ENCODE assay signal across 9 cellular contexts in genomic region chrX:48737940-48738339, GRCh38. TPM values are rescaled to one million over a fixed set of nuclear protein-coding genes. Genes with fewer than 3 reads are reported as not detected.
DNase-seq lines count a peak whose midpoint lies in the region; ATAC-seq, FAIRE-seq and TF ChIP-seq lines count a peak whose summit lies in the region.
"Had no signal": no experiment of that assay in that cellular context is flagged by ENCODE, and none has a peak within 500 bp of the region (broad histone marks: within the 10 kb centered on the region; RNA-seq: fewer than 3 reads in every experiment).

No MANE protein-coding gene starts in this region.

- peaks cover 3% of the 10 kb centered on the region for H3K36me3 Mint-ChIP-seq in activated T-helper 2 cell treated with anti-CD3 and anti-CD28 coated beads, Interferon-gamma antibody, Interleukin-2, Interleukin-4, amounts not matched to agents 10 μg/mL and 5 μg/mL and 100 μg/mL, durations not matched to agents 14 hours and 24 hours and 36 hours (ENCODE audit: low read depth)
- no peaks in the 10 kb centered on the region for H3K36me3 Mint-ChIP-seq in immature natural killer cell

- H3K4me3 ChIP-seq in SK-N-SH (ENCODE audit: low read depth in 2 of 2, low read length in 1 of 2): peak overlapping the region; percentile 52 to 64

- CTCF ChIA-PET in SK-N-SH (lab: Yijun Ruan, JAX): no interaction called here

- H3K36me3 ChIP-seq in SK-N-SH (replicated peaks in 1 of 2; ENCODE audit: control insufficient read depth in 1 of 2, insufficient read depth in 2 of 2, low read length in 1 of 2): no peaks in the 10 kb centered on the region

- H3K9ac ChIP-seq in SK-N-SH: peak overlapping the region; percentile 84

- TF ChIP-seq RAD21 in SK-N-SH (IDR thresholded peaks at IDR 0.05; ENCODE audit: low read length): no peak

- no peaks in the 10 kb centered on the region for H3K9me2 ChIP-seq in SK-N-SH

- peaks cover 9% of the 10 kb centered on the region; the same call in 1 of the 2 replicates for H3K27me3 ChIP-seq in SK-N-SH (ENCODE audit: insufficient read depth)

- TF ChIP-seq EP300 in SK-N-SH (IDR thresholded peaks at IDR 0.05; ENCODE audit: borderline replicate concordance in 1 of 2, low read depth in 1 of 2, low read length in 1 of 2): no peak

- H3K27ac Mint-ChIP-seq in activated T-helper 2 cell treated with anti-CD3 and anti-CD28 coated beads, Interferon-gamma antibody, Interleukin-2, Interleukin-4, amounts not matched to agents 10 μg/mL and 5 μg/mL and 100 μg/mL, durations not matched to agents 14 hours and 24 hours and 36 hours: peak overlapping the region; percentile 93
- H3K27ac Mint-ChIP-seq in immature natural killer cell: peak overlapping the region; percentile 85 to 99 (median 96)

- no peaks in the 10 kb centered on the region for H3F3A ChIP-seq in SK-N-SH (replicated peaks; ENCODE audit: insufficient read depth)

- no peaks in the 10 kb centered on the region for H4K20me1 ChIP-seq in SK-N-SH (ENCODE audit: insufficient read depth)

- peak overlapping the region; percentile 80 for H3K4me2 ChIP-seq in SK-N-SH

- no peaks in the 10 kb centered on the region for H3K27me3 Mint-ChIP-seq in activated T-helper 2 cell treated with anti-CD3 and anti-CD28 coated beads, Interferon-gamma antibody, Interleukin-2, Interleukin-4, amounts not matched to agents 10 μg/mL and 5 μg/mL and 100 μg/mL, durations not matched to agents 14 hours and 24 hours and 36 hours (ENCODE audit: low read depth)
- H3K27me3 Mint-ChIP-seq in immature natural killer cell (ENCODE audit: low read depth in 3 of 3): peaks cover 2 to 10% (median 10%) of the 10 kb centered on the region in 3 donors

- FAIRE-seq in RCC 7860 (lab: Jason Lieb, UNC): no peak
- FAIRE-seq in urothelium cell line (lab: Jason Lieb, UNC): no peak

- intact Hi-C loops in activated T-helper 2 cell treated with anti-CD3 and anti-CD28 coated beads, Interferon-gamma antibody, Interleukin-2, Interleukin-4, amounts not matched to agents 10 μg/mL and 5 μg/mL and 100 μg/mL, durations not matched to agents 14 hours and 24 hours and 36 hours (cut with micrococcal nuclease): loop anchor here (1.0 to 5.0 kb wide), 5 partner anchors 13 to 219 kb away; partner anchors contain the start of gene OTUD5

- ATAC-seq in SK-N-SH treated with all-trans-retinoic acid at 6 μM for 48 hours (no peak; the same call in 2 of the 3 replicates), HG02759 (IDR thresholded peaks at IDR 0.05; ENCODE audit: unreplicated experiment) (no peak)

- H3K4me1 Mint-ChIP-seq in activated T-helper 2 cell treated with anti-CD3 and anti-CD28 coated beads, Interferon-gamma antibody, Interleukin-2, Interleukin-4, amounts not matched to agents 10 μg/mL and 5 μg/mL and 100 μg/mL, durations not matched to agents 14 hours and 24 hours and 36 hours (ENCODE audit: low read depth): peaks cover 15% of the 10 kb centered on the region
- peaks cover 22 to 27% of the 10 kb centered on the region in 2 donors for H3K4me1 Mint-ChIP-seq in immature natural killer cell

- H3K4me1 ChIP-seq in SK-N-SH (ENCODE audit: control insufficient read depth in 1 of 2, insufficient read depth in 2 of 2, low read depth in 1 of 2, low read length in 1 of 2): peaks cover 4 to 6% of the 10 kb centered on the region in 2 experiments; a peak in 1 of 4 replicates

- H3K27ac ChIP-seq in SK-N-SH (ENCODE audit: low read depth in 2 of 2, low read length in 1 of 2): peak overlapping the region; percentile 81 to 86
- peak overlapping the region; percentile 85 for H3K27ac ChIP-seq in substantia nigra (ENCODE audit: low read depth, low read length, poor library complexity, severe bottlenecking)

- H3K4me3 Mint-ChIP-seq in activated T-helper 2 cell treated with anti-CD3 and anti-CD28 coated beads, Interferon-gamma antibody, Interleukin-2, Interleukin-4, amounts not matched to agents 10 μg/mL and 5 μg/mL and 100 μg/mL, durations not matched to agents 14 hours and 24 hours and 36 hours (ENCODE audit: low read depth): peak overlapping the region; percentile 89
- H3K4me3 Mint-ChIP-seq in immature natural killer cell: peak overlapping the region; percentile 90 to 94 (median 93)

- POLR2A ChIA-PET in SK-N-SH (lab: Yijun Ruan, JAX): interaction anchor here (0.6 to 1.4 kb wide), 5 partner anchors 9 to 106 kb away, joined by 3 to 8 read pairs (median 4); partner anchors contain the start of genes HDAC6 and SUV39H1

- H3K9me3 ChIP-seq in SK-N-SH: no peaks in the 10 kb centered on the region

- no peaks in the 10 kb centered on the region for H3K79me2 ChIP-seq in SK-N-SH (ENCODE audit: insufficient read depth)

- no peaks in the 10 kb centered on the region for H3K9me3 Mint-ChIP-seq in activated T-helper 2 cell treated with anti-CD3 and anti-CD28 coated beads, Interferon-gamma antibody, Interleukin-2, Interleukin-4, amounts not matched to agents 10 μg/mL and 5 μg/mL and 100 μg/mL, durations not matched to agents 14 hours and 24 hours and 36 hours
- H3K9me3 Mint-ChIP-seq in immature natural killer cell: no peaks in the 10 kb centered on the region

- peak overlapping the region; percentile 74; the same call in 1 of the 2 replicates for H2AFZ ChIP-seq in SK-N-SH (ENCODE audit: low read depth)

- 29% methylated on average over 7 of the region's 7 CpGs for WGBS in SK-N-SH (ENCODE audit: low lambda C conversion rate)

- TF ChIP-seq CTCF in SK-N-SH (IDR thresholded peaks at IDR 0.05): no peak

- DNase-seq in SK-N-SH (no peak), immature natural killer cell (no peak), substantia nigra (lab: John Stamatoyannopoulos, UW) (no peak), RCC 7860 (ENCODE audit: low spot score) (no peak), urothelium cell line (ENCODE audit: low spot score) (no peak)
- no peak for DNase-seq in activated T-helper 2 cell treated with anti-CD3 and anti-CD28 coated beads, Interferon-gamma antibody, Interleukin-2, Interleukin-4, amounts not matched to agents 10 μg/mL and 5 μg/mL and 100 μg/mL, durations not matched to agents 14 hours and 24 hours and 36 hours (ENCODE audit: low spot score)

TF ChIP-seq in SK-N-SH, 30 proteins besides CTCF, POLR2A, EP300 and RAD21 (continues in another document):
- no peak for TF ChIP-seq NRF1 (IDR thresholded peaks at IDR 0.05; ENCODE audit: low read depth, low read length)
- TF ChIP-seq TEAD4 (IDR thresholded peaks at IDR 0.05; ENCODE audit: borderline replicate concordance, insufficient read depth): no peak
- no peak for TF ChIP-seq FOXJ3 (CRISPR knock-in tag; IDR thresholded peaks at IDR 0.05)
- no peak for TF ChIP-seq ELF1 (IDR thresholded peaks at IDR 0.05)
- TF ChIP-seq USF2 (IDR thresholded peaks at IDR 0.05; ENCODE audit: borderline replicate concordance, low read depth, low read length): no peak
- no peak for TF ChIP-seq CHD2 (IDR thresholded peaks at IDR 0.05; ENCODE audit: low read length, partially characterized antibody)

TF ChIP-seq in SK-N-SH treated with all-trans-retinoic acid at 6 μM for 48 hours, 23 proteins besides CTCF, POLR2A, EP300 and RAD21 (continues in another document):
- no peak for TF ChIP-seq GLIS3 (CRISPR knock-in tag; IDR thresholded peaks at IDR 0.05)
- TF ChIP-seq ZNF70 (CRISPR knock-in tag; IDR thresholded peaks at IDR 0.05): no peak
- no peak for TF ChIP-seq BACH2 (CRISPR knock-in tag; IDR thresholded peaks at IDR 0.05; ENCODE audit: borderline replicate concordance)
- TF ChIP-seq TCF4 (CRISPR knock-in tag; IDR thresholded peaks at IDR 0.05; ENCODE audit: borderline replicate concordance): no peak
- TF ChIP-seq POU6F1 (CRISPR knock-in tag; IDR thresholded peaks at IDR 0.05; ENCODE audit: borderline replicate concordance, low read depth): no peak
- no peak for TF ChIP-seq PPARA (CRISPR knock-in tag; IDR thresholded peaks at IDR 0.05; ENCODE audit: borderline replicate concordance)
- TF ChIP-seq ESRRG (CRISPR knock-in tag; IDR thresholded peaks at IDR 0.05): no peak

RNA-seq across cellular contexts. Expression of gene GLOD5, which starts 23.6 kb away (rescaled TPM):
- polyA plus RNA-seq in SK-N-SH (2012; rRNA removed) (not detected in 2 replicates), immature natural killer cell (not detected)
- not detected in 2 replicates for polyA plus RNA-seq in SK-N-SH (2012; cell fraction: cytosol; rRNA removed)
- polyA plus RNA-seq in SK-N-SH (2012; cell fraction: nucleus; rRNA removed): not detected in 2 replicates
- not detected in 2 replicates for total RNA-seq in activated T-helper 2 cell treated with anti-CD3 and anti-CD28 coated beads, Interferon-gamma antibody, Interleukin-2, Interleukin-4, amounts not matched to agents 10 μg/mL and 5 μg/mL and 100 μg/mL, durations not matched to agents 14 hours and 24 hours and 36 hours
- total RNA-seq: renal cortical epithelial cell had no signal

RNA-seq across cellular contexts. Expression of gene SUV39H1, which starts 41.4 kb away (rescaled TPM):
- polyA plus RNA-seq in SK-N-SH (2012; rRNA removed): 6.3 and 8.5 TPM in 2 replicates
- polyA plus RNA-seq in SK-N-SH (2012; cell fraction: cytosol; rRNA removed): 3.4 and 5.4 TPM in 2 replicates
- polyA plus RNA-seq in SK-N-SH (2012; cell fraction: nucleus; rRNA removed): 17.2 and 21.9 TPM in 2 replicates
- total RNA-seq in activated T-helper 2 cell treated with anti-CD3 and anti-CD28 coated beads, Interferon-gamma antibody, Interleukin-2, Interleukin-4, amounts not matched to agents 10 μg/mL and 5 μg/mL and 100 μg/mL, durations not matched to agents 14 hours and 24 hours and 36 hours: 28.8 and 29.6 TPM in 2 replicates
- 10 to 100 TPM; 13.0 to 18.5 (median 16.4) TPM for polyA plus RNA-seq in immature natural killer cell

RNA-seq across cellular contexts. Expression of gene GATA1, which starts 48.5 kb away (rescaled TPM):
- polyA plus RNA-seq in SK-N-SH (2012; rRNA removed) (not detected in 2 replicates), immature natural killer cell (under 1 TPM in 1 of 3 donors, not detected in 2; 0.28 TPM)
- polyA plus RNA-seq in SK-N-SH (2012; cell fraction: cytosol; rRNA removed): not detected in 2 replicates
- polyA plus RNA-seq in SK-N-SH (2012; cell fraction: nucleus; rRNA removed): not detected in 2 replicates
- total RNA-seq in activated T-helper 2 cell treated with anti-CD3 and anti-CD28 coated beads, Interferon-gamma antibody, Interleukin-2, Interleukin-4, amounts not matched to agents 10 μg/mL and 5 μg/mL and 100 μg/mL, durations not matched to agents 14 hours and 24 hours and 36 hours: not detected in 2 replicates
- total RNA-seq: renal cortical epithelial cell had no signal

RNA-seq across cellular contexts. Expression of gene WAS, which starts 54.3 kb away (rescaled TPM):
- polyA plus RNA-seq in SK-N-SH (2012; rRNA removed) (0.24 and 0.30 TPM in 2 replicates), immature natural killer cell (10 to 100 TPM; 15.2 to 43.0 (median 18.3) TPM)
- 0.06 and 0.14 TPM in 2 replicates for polyA plus RNA-seq in SK-N-SH (2012; cell fraction: cytosol; rRNA removed)
- polyA plus RNA-seq in SK-N-SH (2012; cell fraction: nucleus; rRNA removed): 0.81 and 1.1 TPM in 2 replicates
- 117 and 120 TPM in 2 replicates for total RNA-seq in activated T-helper 2 cell treated with anti-CD3 and anti-CD28 coated beads, Interferon-gamma antibody, Interleukin-2, Interleukin-4, amounts not matched to agents 10 μg/mL and 5 μg/mL and 100 μg/mL, durations not matched to agents 14 hours and 24 hours and 36 hours
